In the genomic region with DNA sequence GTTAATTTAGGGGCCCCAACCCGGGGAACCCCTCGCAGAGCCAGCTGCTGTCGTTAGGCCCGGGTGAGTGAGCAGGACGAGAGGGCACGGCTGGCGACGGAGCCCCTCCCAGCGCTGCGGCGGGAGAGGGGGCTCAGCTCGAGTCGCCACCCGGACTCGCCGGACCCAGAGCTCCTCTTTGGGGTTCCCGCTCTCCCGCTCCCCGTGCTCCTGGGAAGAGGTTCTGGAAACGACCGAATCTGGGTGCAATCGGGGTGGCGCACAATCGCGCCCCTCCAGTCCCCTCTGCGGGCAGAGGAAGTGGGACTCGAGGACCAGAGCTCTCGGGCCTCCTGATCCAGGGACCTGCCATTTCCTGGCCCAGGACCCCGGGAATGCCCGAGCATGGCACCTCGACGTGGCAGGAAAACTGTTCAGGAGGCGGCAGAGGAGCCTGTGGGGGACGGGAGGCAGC, we compare ENCODE assay signal across 8 cellular contexts. TPM values are rescaled to one million over a fixed set of nuclear protein-coding genes. Genes with fewer than 3 reads are reported as not detected.
DNase-seq lines count a peak whose midpoint lies in the region; ATAC-seq lines count a peak whose summit lies in the region.

No MANE protein-coding gene starts in this region.

- peaks cover 0 to 18% (median 16%) of the 10 kb centered on the region in 5 donors for H3K9me3 ChIP-seq in subcutaneous abdominal adipose tissue (ENCODE audit: control insufficient read depth in 5 of 5, low read length in 5 of 5)

- intact Hi-C loops in activated CD4-positive, alpha-beta T cell treated with anti-CD3 and anti-CD28 coated beads, Interleukin-2, amount 10 ng/mL, durations not matched to agents 24 days and 14 days (cut with micrococcal nuclease), result loop anchor here (1.0 to 5.0 kb wide), 4 partner anchors 41 to 330 kb away; partner anchors contain the start of genes UBA1 and ZNF41

- H3K9ac ChIP-seq in subcutaneous abdominal adipose tissue (ENCODE audit: low read length in 5 of 5), result peak overlapping the region in 2 of 5 donors; percentile 43 to 52

- DNase-seq in activated CD4-positive, alpha-beta T cell treated with anti-CD3 and anti-CD28 coated beads, Interleukin-2, amount 10 ng/mL, durations not matched to agents 24 days and 14 days, result peak; percentile 53
- DNase-seq in activated CD4-positive, alpha-beta T cell treated with anti-CD3 and anti-CD28 coated beads, Interleukin-2, amount 50 U/mL, for 4 hours, result no peak
- peak; percentile 25 for DNase-seq in iPS-NIHi11 (ENCODE audit: low spot score)
- DNase-seq in superior temporal gyrus (ENCODE audit: extremely low spot score), result no peak
- no peak for DNase-seq in occipital lobe (lab: John Stamatoyannopoulos, UW)
- DNase-seq in cerebellar nuclear complex (lab: John Stamatoyannopoulos, UW), result no peak

- H3K4me1 Mint-ChIP-seq in activated CD4-positive, alpha-beta T cell treated with anti-CD3 and anti-CD28 coated beads, Interleukin-2, amount 10 ng/mL, durations not matched to agents 24 days and 14 days, result peaks cover 2% of the 10 kb centered on the region
- no peaks in the 10 kb centered on the region for H3K4me1 Mint-ChIP-seq in activated T-helper 17 cell treated with anti-CD3 and anti-CD28 coated beads, Interleukin-2, amount 50 U/mL, for 72 hours

- H3K27ac ChIP-seq in subcutaneous abdominal adipose tissue (ENCODE audit: low read depth, low read length), result no peak overlapping the region

- ATAC-seq in activated T-helper 17 cell treated with anti-CD3 and anti-CD28 coated beads, Interleukin-2, amount 50 U/mL, for 72 hours (replicated peaks), result peak; percentile 37

- no peak overlapping the region for H3K27ac Mint-ChIP-seq in activated CD4-positive, alpha-beta T cell treated with anti-CD3 and anti-CD28 coated beads, Interleukin-2, amount 10 ng/mL, durations not matched to agents 24 days and 14 days
- H3K27ac Mint-ChIP-seq in activated T-helper 17 cell treated with anti-CD3 and anti-CD28 coated beads, Interleukin-2, amount 50 U/mL, for 72 hours, result no peak overlapping the region

- H3K27me3 Mint-ChIP-seq in activated CD4-positive, alpha-beta T cell treated with anti-CD3 and anti-CD28 coated beads, Interleukin-2, amount 10 ng/mL, durations not matched to agents 24 days and 14 days, result no peaks in the 10 kb centered on the region
- H3K27me3 Mint-ChIP-seq in activated T-helper 17 cell treated with anti-CD3 and anti-CD28 coated beads, Interleukin-2, amount 50 U/mL, for 72 hours, result no peaks in the 10 kb centered on the region

- peak overlapping the region in 4 of 5 donors; percentile 54 to 64 (median 57) for H3K4me3 ChIP-seq in subcutaneous abdominal adipose tissue (ENCODE audit: low read depth in 1 of 5, low read length in 5 of 5)

- peaks cover 0 to 6% (median 0%) of the 10 kb centered on the region in 5 donors for H3K27me3 ChIP-seq in subcutaneous abdominal adipose tissue (ENCODE audit: control insufficient read depth in 5 of 5, insufficient read depth in 4 of 5, low read length in 5 of 5)

- no peaks in the 10 kb centered on the region for H3K36me3 ChIP-seq in subcutaneous abdominal adipose tissue (ENCODE audit: control insufficient read depth in 5 of 5, insufficient read depth in 5 of 5, low read length in 5 of 5)

- H3K9me3 Mint-ChIP-seq in activated CD4-positive, alpha-beta T cell treated with anti-CD3 and anti-CD28 coated beads, Interleukin-2, amount 10 ng/mL, durations not matched to agents 24 days and 14 days, result no peaks in the 10 kb centered on the region
- H3K9me3 Mint-ChIP-seq in activated T-helper 17 cell treated with anti-CD3 and anti-CD28 coated beads, Interleukin-2, amount 50 U/mL, for 72 hours, result no peaks in the 10 kb centered on the region

- peak overlapping the region; percentile 77 for H3K4me3 Mint-ChIP-seq in activated CD4-positive, alpha-beta T cell treated with anti-CD3 and anti-CD28 coated beads, Interleukin-2, amount 10 ng/mL, durations not matched to agents 24 days and 14 days
- H3K4me3 Mint-ChIP-seq in activated T-helper 17 cell treated with anti-CD3 and anti-CD28 coated beads, Interleukin-2, amount 50 U/mL, for 72 hours, result peak overlapping the region; percentile 78

- no peaks in the 10 kb centered on the region for H3K36me3 Mint-ChIP-seq in activated CD4-positive, alpha-beta T cell treated with anti-CD3 and anti-CD28 coated beads, Interleukin-2, amount 10 ng/mL, durations not matched to agents 24 days and 14 days (ENCODE audit: low read depth)
- H3K36me3 Mint-ChIP-seq in activated T-helper 17 cell treated with anti-CD3 and anti-CD28 coated beads, Interleukin-2, amount 50 U/mL, for 72 hours (ENCODE audit: low read depth), result no peaks in the 10 kb centered on the region

- peaks cover 0 to 5% (median 4%) of the 10 kb centered on the region in 5 donors for H3K4me1 ChIP-seq in subcutaneous abdominal adipose tissue (ENCODE audit: control insufficient read depth in 5 of 5, insufficient read depth in 5 of 5, low read length in 5 of 5)

RNA-seq across cellular contexts. Expression of gene ARAF, which starts 37.3 kb away (rescaled TPM):
- 77.3 and 78.9 TPM in 2 replicates for total RNA-seq in activated CD4-positive, alpha-beta T cell treated with anti-CD3 and anti-CD28 coated beads, Interleukin-2, amount 10 ng/mL, durations not matched to agents 24 days and 14 days
- total RNA-seq in activated T-helper 17 cell treated with anti-CD3 and anti-CD28 coated beads, Interleukin-2, amount 50 U/mL, for 72 hours, result 10 to 100 TPM; 74.8 to 75.5 TPM
- 7.3 TPM for total RNA-seq in occipital lobe

RNA-seq across cellular contexts. Expression of gene ZNF41, which starts 40.7 kb away (rescaled TPM):
- 10.0 and 10.5 TPM in 2 replicates for total RNA-seq in activated CD4-positive, alpha-beta T cell treated with anti-CD3 and anti-CD28 coated beads, Interleukin-2, amount 10 ng/mL, durations not matched to agents 24 days and 14 days
- 10 to 100 TPM; 10.5 to 12.2 TPM for total RNA-seq in activated T-helper 17 cell treated with anti-CD3 and anti-CD28 coated beads, Interleukin-2, amount 50 U/mL, for 72 hours
- 9.2 TPM for total RNA-seq in occipital lobe

RNA-seq across cellular contexts. Expression of gene TIMP1, which starts 58.5 kb away (rescaled TPM):
- 65.2 and 65.6 TPM in 2 replicates for total RNA-seq in activated CD4-positive, alpha-beta T cell treated with anti-CD3 and anti-CD28 coated beads, Interleukin-2, amount 10 ng/mL, durations not matched to agents 24 days and 14 days
- 100 to 1,000 TPM in 1 of 2 donors, 10 to 100 TPM in 1; 56.1 to 302 TPM for total RNA-seq in activated T-helper 17 cell treated with anti-CD3 and anti-CD28 coated beads, Interleukin-2, amount 50 U/mL, for 72 hours
- 3.9 TPM for total RNA-seq in occipital lobe

Comparison
In these comparisons a context has a peak if more than half of its experiments do, and no peak if none do; other contexts are left out.
1. DNase-seq: peak in activated CD4-positive, alpha-beta T cell treated with anti-CD3 and anti-CD28 coated beads, Interleukin-2, amount 10 ng/mL, durations not matched to agents 24 days and 14 days (single experiment) and iPS-NIHi11 (single experiment); none in activated CD4-positive, alpha-beta T cell treated with anti-CD3 and anti-CD28 coated beads, Interleukin-2, amount 50 U/mL, for 4 hours (0 of 2), superior temporal gyrus (single experiment), occipital lobe (single experiment) and cerebellar nuclear complex (0 of 2).
2. RNA of gene TIMP1, which starts 58.5 kb away (total RNA-seq): 56.1 to 302 TPM in activated T-helper 17 cell treated with anti-CD3 and anti-CD28 coated beads, Interleukin-2, amount 50 U/mL, for 72 hours and 65.2 to 65.6 TPM in activated CD4-positive, alpha-beta T cell treated with anti-CD3 and anti-CD28 coated beads, Interleukin-2, amount 10 ng/mL, durations not matched to agents 24 days and 14 days; 3.9 TPM in occipital lobe (single experiment); every median in the first group is over 10 times any median in the second.